ENCODE assay signal across 2 cellular contexts in the genomic region with DNA sequence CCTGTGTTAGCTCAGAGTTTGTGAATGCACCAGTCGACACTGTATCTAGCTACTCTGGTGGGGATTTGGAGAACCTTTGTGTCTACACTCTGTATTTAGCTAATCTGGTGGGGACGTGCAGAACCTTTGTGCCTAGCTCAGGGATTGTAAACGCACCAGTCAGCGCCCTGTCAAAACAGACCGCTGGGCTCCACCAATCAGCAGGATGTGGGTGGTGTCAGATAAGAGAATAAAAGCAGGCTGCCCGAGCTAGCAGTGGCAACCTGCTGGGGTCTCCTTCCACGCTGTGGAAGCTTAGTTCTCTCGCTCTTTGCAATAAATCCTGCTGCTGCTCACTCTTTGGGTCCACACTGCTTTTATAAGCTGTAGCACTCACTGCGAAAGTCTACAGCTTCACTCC.
TF ChIP-seq lines count a peak whose summit lies in the region.

No MANE protein-coding gene starts in this region.

TF ChIP-seq in GM23338, 12 proteins besides CTCF, POLR2A, EP300 and RAD21 (continued from another document):
- TF ChIP-seq, protein P1, sequence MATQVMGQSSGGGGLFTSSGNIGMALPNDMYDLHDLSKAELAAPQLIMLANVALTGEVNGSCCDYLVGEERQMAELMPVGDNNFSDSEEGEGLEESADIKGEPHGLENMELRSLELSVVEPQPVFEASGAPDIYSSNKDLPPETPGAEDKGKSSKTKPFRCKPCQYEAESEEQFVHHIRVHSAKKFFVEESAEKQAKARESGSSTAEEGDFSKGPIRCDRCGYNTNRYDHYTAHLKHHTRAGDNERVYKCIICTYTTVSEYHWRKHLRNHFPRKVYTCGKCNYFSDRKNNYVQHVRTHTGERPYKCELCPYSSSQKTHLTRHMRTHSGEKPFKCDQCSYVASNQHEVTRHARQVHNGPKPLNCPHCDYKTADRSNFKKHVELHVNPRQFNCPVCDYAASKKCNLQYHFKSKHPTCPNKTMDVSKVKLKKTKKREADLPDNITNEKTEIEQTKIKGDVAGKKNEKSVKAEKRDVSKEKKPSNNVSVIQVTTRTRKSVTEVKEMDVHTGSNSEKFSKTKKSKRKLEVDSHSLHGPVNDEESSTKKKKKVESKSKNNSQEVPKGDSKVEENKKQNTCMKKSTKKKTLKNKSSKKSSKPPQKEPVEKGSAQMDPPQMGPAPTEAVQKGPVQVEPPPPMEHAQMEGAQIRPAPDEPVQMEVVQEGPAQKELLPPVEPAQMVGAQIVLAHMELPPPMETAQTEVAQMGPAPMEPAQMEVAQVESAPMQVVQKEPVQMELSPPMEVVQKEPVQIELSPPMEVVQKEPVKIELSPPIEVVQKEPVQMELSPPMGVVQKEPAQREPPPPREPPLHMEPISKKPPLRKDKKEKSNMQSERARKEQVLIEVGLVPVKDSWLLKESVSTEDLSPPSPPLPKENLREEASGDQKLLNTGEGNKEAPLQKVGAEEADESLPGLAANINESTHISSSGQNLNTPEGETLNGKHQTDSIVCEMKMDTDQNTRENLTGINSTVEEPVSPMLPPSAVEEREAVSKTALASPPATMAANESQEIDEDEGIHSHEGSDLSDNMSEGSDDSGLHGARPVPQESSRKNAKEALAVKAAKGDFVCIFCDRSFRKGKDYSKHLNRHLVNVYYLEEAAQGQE (IDR thresholded peaks at IDR 0.05; ENCODE audit: unreplicated experiment): no peak
- TF ChIP-seq, protein P2, sequence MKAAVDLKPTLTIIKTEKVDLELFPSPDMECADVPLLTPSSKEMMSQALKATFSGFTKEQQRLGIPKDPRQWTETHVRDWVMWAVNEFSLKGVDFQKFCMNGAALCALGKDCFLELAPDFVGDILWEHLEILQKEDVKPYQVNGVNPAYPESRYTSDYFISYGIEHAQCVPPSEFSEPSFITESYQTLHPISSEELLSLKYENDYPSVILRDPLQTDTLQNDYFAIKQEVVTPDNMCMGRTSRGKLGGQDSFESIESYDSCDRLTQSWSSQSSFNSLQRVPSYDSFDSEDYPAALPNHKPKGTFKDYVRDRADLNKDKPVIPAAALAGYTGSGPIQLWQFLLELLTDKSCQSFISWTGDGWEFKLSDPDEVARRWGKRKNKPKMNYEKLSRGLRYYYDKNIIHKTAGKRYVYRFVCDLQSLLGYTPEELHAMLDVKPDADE (IDR thresholded peaks at IDR 0.05): no peak
- TF ChIP-seq NANOG (IDR thresholded peaks at IDR 0.05; ENCODE audit: borderline replicate concordance) (no peak), ZNF114 (CRISPR knock-in tag; IDR thresholded peaks at IDR 0.05) (no peak), ZNF331 (CRISPR knock-in tag; IDR thresholded peaks at IDR 0.05; ENCODE audit: low read depth) (no peak)
- TF ChIP-seq, protein P3, sequence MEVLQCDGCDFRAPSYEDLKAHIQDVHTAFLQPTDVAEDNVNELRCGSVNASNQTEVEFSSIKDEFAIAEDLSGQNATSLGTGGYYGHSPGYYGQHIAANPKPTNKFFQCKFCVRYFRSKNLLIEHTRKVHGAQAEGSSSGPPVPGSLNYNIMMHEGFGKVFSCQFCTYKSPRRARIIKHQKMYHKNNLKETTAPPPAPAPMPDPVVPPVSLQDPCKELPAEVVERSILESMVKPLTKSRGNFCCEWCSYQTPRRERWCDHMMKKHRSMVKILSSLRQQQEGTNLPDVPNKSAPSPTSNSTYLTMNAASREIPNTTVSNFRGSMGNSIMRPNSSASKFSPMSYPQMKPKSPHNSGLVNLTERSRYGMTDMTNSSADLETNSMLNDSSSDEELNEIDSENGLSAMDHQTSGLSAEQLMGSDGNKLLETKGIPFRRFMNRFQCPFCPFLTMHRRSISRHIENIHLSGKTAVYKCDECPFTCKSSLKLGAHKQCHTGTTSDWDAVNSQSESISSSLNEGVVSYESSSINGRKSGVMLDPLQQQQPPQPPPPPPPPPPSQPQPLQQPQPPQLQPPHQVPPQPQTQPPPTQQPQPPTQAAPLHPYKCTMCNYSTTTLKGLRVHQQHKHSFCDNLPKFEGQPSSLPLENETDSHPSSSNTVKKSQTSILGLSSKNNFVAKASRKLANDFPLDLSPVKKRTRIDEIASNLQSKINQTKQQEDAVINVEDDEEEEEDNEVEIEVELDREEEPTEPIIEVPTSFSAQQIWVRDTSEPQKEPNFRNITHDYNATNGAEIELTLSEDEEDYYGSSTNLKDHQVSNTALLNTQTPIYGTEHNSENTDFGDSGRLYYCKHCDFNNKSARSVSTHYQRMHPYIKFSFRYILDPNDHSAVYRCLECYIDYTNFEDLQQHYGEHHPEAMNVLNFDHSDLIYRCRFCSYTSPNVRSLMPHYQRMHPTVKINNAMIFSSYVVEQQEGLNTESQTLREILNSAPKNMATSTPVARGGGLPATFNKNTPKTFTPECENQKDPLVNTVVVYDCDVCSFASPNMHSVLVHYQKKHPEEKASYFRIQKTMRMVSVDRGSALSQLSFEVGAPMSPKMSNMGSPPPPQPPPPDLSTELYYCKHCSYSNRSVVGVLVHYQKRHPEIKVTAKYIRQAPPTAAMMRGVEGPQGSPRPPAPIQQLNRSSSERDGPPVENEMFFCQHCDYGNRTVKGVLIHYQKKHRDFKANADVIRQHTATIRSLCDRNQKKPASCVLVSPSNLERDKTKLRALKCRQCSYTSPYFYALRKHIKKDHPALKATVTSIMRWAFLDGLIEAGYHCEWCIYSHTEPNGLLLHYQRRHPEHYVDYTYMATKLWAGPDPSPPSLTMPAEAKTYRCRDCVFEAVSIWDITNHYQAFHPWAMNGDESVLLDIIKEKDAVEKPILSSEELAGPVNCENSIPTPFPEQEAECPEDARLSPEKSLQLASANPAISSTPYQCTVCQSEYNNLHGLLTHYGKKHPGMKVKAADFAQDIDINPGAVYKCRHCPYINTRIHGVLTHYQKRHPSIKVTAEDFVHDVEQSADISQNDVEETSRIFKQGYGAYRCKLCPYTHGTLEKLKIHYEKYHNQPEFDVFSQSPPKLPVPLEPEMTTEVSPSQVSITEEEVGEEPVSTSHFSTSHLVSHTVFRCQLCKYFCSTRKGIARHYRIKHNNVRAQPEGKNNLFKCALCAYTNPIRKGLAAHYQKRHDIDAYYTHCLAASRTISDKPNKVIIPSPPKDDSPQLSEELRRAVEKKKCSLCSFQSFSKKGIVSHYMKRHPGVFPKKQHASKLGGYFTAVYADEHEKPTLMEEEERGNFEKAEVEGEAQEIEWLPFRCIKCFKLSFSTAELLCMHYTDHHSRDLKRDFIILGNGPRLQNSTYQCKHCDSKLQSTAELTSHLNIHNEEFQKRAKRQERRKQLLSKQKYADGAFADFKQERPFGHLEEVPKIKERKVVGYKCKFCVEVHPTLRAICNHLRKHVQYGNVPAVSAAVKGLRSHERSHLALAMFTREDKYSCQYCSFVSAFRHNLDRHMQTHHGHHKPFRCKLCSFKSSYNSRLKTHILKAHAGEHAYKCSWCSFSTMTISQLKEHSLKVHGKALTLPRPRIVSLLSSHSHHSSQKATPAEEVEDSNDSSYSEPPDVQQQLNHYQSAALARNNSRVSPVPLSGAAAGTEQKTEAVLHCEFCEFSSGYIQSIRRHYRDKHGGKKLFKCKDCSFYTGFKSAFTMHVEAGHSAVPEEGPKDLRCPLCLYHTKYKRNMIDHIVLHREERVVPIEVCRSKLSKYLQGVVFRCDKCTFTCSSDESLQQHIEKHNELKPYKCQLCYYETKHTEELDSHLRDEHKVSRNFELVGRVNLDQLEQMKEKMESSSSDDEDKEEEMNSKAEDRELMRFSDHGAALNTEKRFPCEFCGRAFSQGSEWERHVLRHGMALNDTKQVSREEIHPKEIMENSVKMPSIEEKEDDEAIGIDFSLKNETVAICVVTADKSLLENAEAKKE (CRISPR knock-in tag; IDR thresholded peaks at IDR 0.05): no peak

TF ChIP-seq in K562, 482 proteins besides CTCF, POLR2A, EP300 and RAD21 (continued from another document):
- TF ChIP-seq, protein P4, sequence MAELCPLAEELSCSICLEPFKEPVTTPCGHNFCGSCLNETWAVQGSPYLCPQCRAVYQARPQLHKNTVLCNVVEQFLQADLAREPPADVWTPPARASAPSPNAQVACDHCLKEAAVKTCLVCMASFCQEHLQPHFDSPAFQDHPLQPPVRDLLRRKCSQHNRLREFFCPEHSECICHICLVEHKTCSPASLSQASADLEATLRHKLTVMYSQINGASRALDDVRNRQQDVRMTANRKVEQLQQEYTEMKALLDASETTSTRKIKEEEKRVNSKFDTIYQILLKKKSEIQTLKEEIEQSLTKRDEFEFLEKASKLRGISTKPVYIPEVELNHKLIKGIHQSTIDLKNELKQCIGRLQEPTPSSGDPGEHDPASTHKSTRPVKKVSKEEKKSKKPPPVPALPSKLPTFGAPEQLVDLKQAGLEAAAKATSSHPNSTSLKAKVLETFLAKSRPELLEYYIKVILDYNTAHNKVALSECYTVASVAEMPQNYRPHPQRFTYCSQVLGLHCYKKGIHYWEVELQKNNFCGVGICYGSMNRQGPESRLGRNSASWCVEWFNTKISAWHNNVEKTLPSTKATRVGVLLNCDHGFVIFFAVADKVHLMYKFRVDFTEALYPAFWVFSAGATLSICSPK (IDR thresholded peaks at IDR 0.05; ENCODE audit: borderline replicate concordance): no peak
- TF ChIP-seq MCM7 (IDR thresholded peaks at IDR 0.05): no peak
- TF ChIP-seq, protein P5, sequence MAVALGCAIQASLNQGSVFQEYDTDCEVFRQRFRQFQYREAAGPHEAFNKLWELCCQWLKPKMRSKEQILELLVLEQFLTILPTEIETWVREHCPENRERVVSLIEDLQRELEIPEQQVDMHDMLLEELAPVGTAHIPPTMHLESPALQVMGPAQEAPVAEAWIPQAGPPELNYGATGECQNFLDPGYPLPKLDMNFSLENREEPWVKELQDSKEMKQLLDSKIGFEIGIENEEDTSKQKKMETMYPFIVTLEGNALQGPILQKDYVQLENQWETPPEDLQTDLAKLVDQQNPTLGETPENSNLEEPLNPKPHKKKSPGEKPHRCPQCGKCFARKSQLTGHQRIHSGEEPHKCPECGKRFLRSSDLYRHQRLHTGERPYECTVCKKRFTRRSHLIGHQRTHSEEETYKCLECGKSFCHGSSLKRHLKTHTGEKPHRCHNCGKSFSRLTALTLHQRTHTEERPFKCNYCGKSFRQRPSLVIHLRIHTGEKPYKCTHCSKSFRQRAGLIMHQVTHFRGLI (CRISPR knock-in tag; IDR thresholded peaks at IDR 0.05): no peak
